ENCODE assay signal across 8 cellular contexts in the genomic region with DNA sequence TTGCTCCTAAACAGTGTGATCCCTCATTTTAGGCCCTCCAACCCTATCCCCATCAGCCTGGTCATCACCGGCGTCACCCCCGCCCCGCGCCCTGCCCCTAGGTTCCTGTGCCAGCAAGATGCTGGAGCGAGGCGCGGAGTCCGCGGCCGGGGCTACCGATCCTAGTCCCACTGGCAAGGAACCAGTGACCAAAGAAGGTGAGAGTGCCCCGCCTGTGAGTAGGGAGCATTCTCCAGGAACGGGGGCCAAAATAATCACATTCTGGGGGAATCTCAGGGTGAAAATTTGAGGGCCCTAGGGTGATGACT. TPM values are rescaled to one million over a fixed set of nuclear protein-coding genes. Genes with fewer than 3 reads are reported as not detected.
DNase-seq lines count a peak whose midpoint lies in the region; ATAC-seq, FAIRE-seq and TF ChIP-seq lines count a peak whose summit lies in the region.

No MANE protein-coding gene starts in this region.

- CTCF ChIA-PET in HEK293 (lab: Yijun Ruan, JAX), result interaction anchor here (0.5 to 13.6 kb wide), 8 partner anchors 12 to 108 kb away, joined by 3 to 138 read pairs (median 14); partner anchors contain the start of genes IRGQ and ZNF576

- POLR2A ChIA-PET in HEK293 (lab: Yijun Ruan, JAX), result interaction anchor here (0.5 to 2.2 kb wide), 9 partner anchors 10 to 673 kb away, joined by 3 to 25 read pairs (median 6); partner anchors contain the start of genes IRGQ, PHLDB3 and ZNF576

- peaks cover 6% of the 10 kb centered on the region for H3K9me3 Mint-ChIP-seq in activated naive CD8-positive, alpha-beta T cell treated with anti-CD3 and anti-CD28 coated beads for 36 hours

- H3K27me3 ChIP-seq in smooth muscle cell (ENCODE audit: low read depth), result no peaks in the 10 kb centered on the region

- peak overlapping the region; percentile 85 for H3K4me2 ChIP-seq in smooth muscle cell

- peaks cover 18% of the 10 kb centered on the region for H3K36me3 Mint-ChIP-seq in activated naive CD8-positive, alpha-beta T cell treated with anti-CD3 and anti-CD28 coated beads for 36 hours

- H3K79me2 ChIP-seq in smooth muscle cell (ENCODE audit: low read depth), result no peaks in the 10 kb centered on the region

- FAIRE-seq in GM12891 (lab: Jason Lieb, UNC), result no peak

- WGBS in smooth muscle cell (ENCODE audit: low lambda C conversion rate), result 16% methylated on average over 14 of the region's 14 CpGs

- intact Hi-C loops in left colon (cut with DNase I, micrococcal nuclease), result no loop called here

- H3K9me3 ChIP-seq in HEK293 (ENCODE audit: control insufficient read depth, insufficient read depth, low read depth, low read length) (no peaks in the 10 kb centered on the region), smooth muscle cell (replicated peaks; ENCODE audit: low read depth) (no peaks in the 10 kb centered on the region)

- H3K27ac ChIP-seq in HEK293 (ENCODE audit: extremely low read depth, low read depth, low read length), result no peak overlapping the region
- peak overlapping the region; percentile 31 for H3K27ac ChIP-seq in smooth muscle cell (ENCODE audit: low read depth)

- H3K36me3 ChIP-seq in HEK293 (ENCODE audit: control insufficient read depth in 2 of 2, insufficient read depth in 1 of 2, low read length in 2 of 2), result peaks cover 34 to 35% of the 10 kb centered on the region in 2 experiments
- peaks cover 14% of the 10 kb centered on the region for H3K36me3 ChIP-seq in smooth muscle cell (ENCODE audit: low read depth)

- peak overlapping the region; percentile 58 for H2AFZ ChIP-seq in smooth muscle cell (ENCODE audit: low read depth)

- H3K27me3 Mint-ChIP-seq in activated naive CD8-positive, alpha-beta T cell treated with anti-CD3 and anti-CD28 coated beads for 36 hours, result no peaks in the 10 kb centered on the region

- peak overlapping the region; percentile 97 for H3K27ac Mint-ChIP-seq in activated naive CD8-positive, alpha-beta T cell treated with anti-CD3 and anti-CD28 coated beads for 36 hours

- H3K4me3 ChIP-seq in HEK293 (ENCODE audit: low read depth, low read length), result no peak overlapping the region
- peak overlapping the region; percentile 20 for H3K4me3 ChIP-seq in iPS-11a (ENCODE audit: low read depth, low read length)
- peak overlapping the region; percentile 53 for H3K4me3 ChIP-seq in smooth muscle cell

- peak overlapping the region; percentile 92 for H3K4me3 Mint-ChIP-seq in activated naive CD8-positive, alpha-beta T cell treated with anti-CD3 and anti-CD28 coated beads for 36 hours

- TF ChIP-seq POLR2A in GM12891 (IDR thresholded peaks at IDR 0.05; ENCODE audit: low read depth, low read length), result no peak

- H4K20me1 ChIP-seq in smooth muscle cell (ENCODE audit: low read depth), result no peaks in the 10 kb centered on the region

- H3F3A ChIP-seq in smooth muscle cell (ENCODE audit: low read depth), result no peaks in the 10 kb centered on the region

- H3K9ac ChIP-seq in smooth muscle cell (ENCODE audit: low read depth), result no peak overlapping the region

- H3K4me1 Mint-ChIP-seq in activated naive CD8-positive, alpha-beta T cell treated with anti-CD3 and anti-CD28 coated beads for 36 hours, result peaks cover 14% of the 10 kb centered on the region

- ATAC-seq in left colon, result no peak

- TF ChIP-seq CTCF in HEK293 (tag by site-specific recombination; IDR thresholded peaks at IDR 0.05) (no peak), smooth muscle cell (IDR thresholded peaks at IDR 0.05; ENCODE audit: borderline replicate concordance, insufficient read depth, poor library complexity, severe bottlenecking) (no peak)

- H3K4me1 ChIP-seq in HEK293 (ENCODE audit: control insufficient read depth, insufficient read depth, low read length) (peaks cover 21% of the 10 kb centered on the region), smooth muscle cell (ENCODE audit: low read depth) (peaks cover 4% of the 10 kb centered on the region)

- no peak for DNase-seq in activated naive CD8-positive, alpha-beta T cell treated with anti-CD3 and anti-CD28 coated beads for 36 hours
- no peak for DNase-seq in smooth muscle cell (lab: John Stamatoyannopoulos, UW; ENCODE audit: unreplicated experiment)
- no peak for DNase-seq in hippocampal formation (lab: John Stamatoyannopoulos, UW)
- DNase-seq in dedifferentiated amniotic fluid mesenchymal stem cell (ENCODE audit: extremely low spot score), result no peak
- DNase-seq in GM12891 (ENCODE audit: insufficient read length, low spot score), result no peak
- DNase-seq in left colon, result no peak

TF ChIP-seq in HEK293, 187 proteins besides CTCF, POLR2A, EP300 and RAD21 (continues in another document):
- TF ChIP-seq ZNF404 (tag by site-specific recombination; IDR thresholded peaks at IDR 0.05) (no peak), OSR2 (tag by site-specific recombination; IDR thresholded peaks at IDR 0.05) (no peak), ZNF544 (tag by site-specific recombination; IDR thresholded peaks at IDR 0.05) (no peak), GLIS2 (tag by site-specific recombination; IDR thresholded peaks at IDR 0.05) (no peak), TCF7L2 (IDR thresholded peaks at IDR 0.05; ENCODE audit: borderline replicate concordance, low read depth, low read length) (no peak), ZFP69B (tag by site-specific recombination; IDR thresholded peaks at IDR 0.05) (0 out of 2 replicates have a peak, but pooled peaks have one; percentile 5), ZEB2 (tag by site-specific recombination; IDR thresholded peaks at IDR 0.05) (no peak), BCL11B (tag by site-specific recombination; IDR thresholded peaks at IDR 0.05; ENCODE audit: low read depth) (no peak), ZNF155 (tag by site-specific recombination; IDR thresholded peaks at IDR 0.05) (no peak), TRIM28 (IDR thresholded peaks at IDR 0.05; ENCODE audit: borderline replicate concordance, low read length) (no peak), ZNF510 (tag by site-specific recombination; IDR thresholded peaks at IDR 0.05; ENCODE audit: insufficient replicate concordance) (no peak), ZNF654 (tag by site-specific recombination; IDR thresholded peaks at IDR 0.05; ENCODE audit: low read depth) (no peak), ZNF10 (tag by site-specific recombination; IDR thresholded peaks at IDR 0.05) (no peak)

TF ChIP-seq in GM12891, 5 proteins besides CTCF, POLR2A, EP300 and RAD21:
- TF ChIP-seq POU2F2 (IDR thresholded peaks at IDR 0.05; ENCODE audit: low read depth, low read length) (no peak), SPI1 (IDR thresholded peaks at IDR 0.05; ENCODE audit: low read depth, low read length) (no peak), POLR2AphosphoS5 (IDR thresholded peaks at IDR 0.05; ENCODE audit: low read depth, low read length) (no peak), PAX5 (IDR thresholded peaks at IDR 0.05; ENCODE audit: insufficient read depth, low read length, severe bottlenecking) (no peak)

RNA-seq across cellular contexts. Expression of gene ZNF575, which starts 1.3 kb away (rescaled TPM):
- total RNA-seq in activated naive CD8-positive, alpha-beta T cell treated with anti-CD3 and anti-CD28 coated beads for 36 hours, result 1 to 10 TPM; 2.0 to 2.2 TPM
- total RNA-seq in smooth muscle cell (0.18 TPM in 1 of 2 replicates, not detected in the other), left colon (1 to 10 TPM; 6.5 to 7.7 TPM)
- 1.7 and 2.4 TPM in 2 replicates for polyA plus RNA-seq in smooth muscle cell
- 1.8 TPM for polyA plus RNA-seq in GM12891 (2012; ENCODE audit: low read depth, missing spikeins)

RNA-seq across cellular contexts. Expression of gene ETHE1, which starts 7.3 kb away (rescaled TPM):
- 10 to 100 TPM; 41.5 to 44.8 TPM for total RNA-seq in activated naive CD8-positive, alpha-beta T cell treated with anti-CD3 and anti-CD28 coated beads for 36 hours
- total RNA-seq in smooth muscle cell, result 45.4 and 61.1 TPM in 2 replicates
- 57.6 and 61.4 TPM in 2 replicates for polyA plus RNA-seq in smooth muscle cell
- polyA plus RNA-seq in GM12891 (2012; ENCODE audit: low read depth, missing spikeins), result 91.9 TPM
- total RNA-seq in left colon, result 100 to 1,000 TPM; 480 to 631 TPM

RNA-seq across cellular contexts. Expression of gene PHLDB3, which starts 29.7 kb away (rescaled TPM):
- total RNA-seq in activated naive CD8-positive, alpha-beta T cell treated with anti-CD3 and anti-CD28 coated beads for 36 hours, result 10 to 100 TPM; 12.7 to 13.1 TPM
- 7.2 and 8.9 TPM in 2 replicates for total RNA-seq in smooth muscle cell
- 8.6 and 17.4 TPM in 2 replicates for polyA plus RNA-seq in smooth muscle cell
- polyA plus RNA-seq in GM12891 (2012; ENCODE audit: low read depth, missing spikeins), result 13.1 TPM
- total RNA-seq in left colon, result 10 to 100 TPM in 1 of 2 donors, 1 to 10 TPM in 1; 9.7 to 11.6 TPM

RNA-seq across cellular contexts. Expression of gene XRCC1, which starts 41.1 kb away (rescaled TPM):
- 10 to 100 TPM; 35.4 to 36.8 TPM for total RNA-seq in activated naive CD8-positive, alpha-beta T cell treated with anti-CD3 and anti-CD28 coated beads for 36 hours
- total RNA-seq in smooth muscle cell (19.0 and 24.9 TPM in 2 replicates), left colon (10 to 100 TPM; 16.5 to 17.3 TPM)
- polyA plus RNA-seq in smooth muscle cell, result 35.1 and 43.0 TPM in 2 replicates
- polyA plus RNA-seq in GM12891 (2012; ENCODE audit: low read depth, missing spikeins), result 27.6 TPM

RNA-seq across cellular contexts. Expression of gene PINLYP, which starts 41.3 kb away (rescaled TPM):
- total RNA-seq in activated naive CD8-positive, alpha-beta T cell treated with anti-CD3 and anti-CD28 coated beads for 36 hours, result 10 to 100 TPM; 14.3 to 16.8 TPM
- total RNA-seq in smooth muscle cell, result 1.7 and 5.5 TPM in 2 replicates
- polyA plus RNA-seq in smooth muscle cell, result 2.2 and 8.3 TPM in 2 replicates
- 12.7 TPM for polyA plus RNA-seq in GM12891 (2012; ENCODE audit: low read depth, missing spikeins)
- total RNA-seq in left colon, result 1 to 10 TPM in 1 of 2 donors, under 1 TPM in 1; 0.95 to 1.6 TPM
